Comparison of ENCODE assay signal across 8 cellular contexts in genomic region chr1:244603498-244603897, GRCh38. TPM values are rescaled to one million over a fixed set of nuclear protein-coding genes. Genes with fewer than 3 reads are reported as not detected.
DNase-seq lines count a peak whose midpoint lies in the region; ATAC-seq and TF ChIP-seq lines count a peak whose summit lies in the region.

No MANE protein-coding gene starts in this region.

- POLR2A ChIA-PET in BJ (lab: Charles Lee): no interaction called here
- POLR2A ChIA-PET in Panc1 (lab: Charles Lee): interaction anchor here (0.6 kb wide), 1 partner anchor 18 kb away, joined by 4 read pairs; no protein-coding TSS in a partner anchor
- POLR2A ChIA-PET in activated CD4-positive, alpha-beta memory T cell treated with anti-CD3 and anti-CD28 coated beads for 36 hours (lab: Charles Lee): no interaction called here

- H3K27ac Mint-ChIP-seq in activated CD4-positive, alpha-beta memory T cell treated with anti-CD3 and anti-CD28 coated beads for 36 hours: no peak overlapping the region

- DNase-seq in BJ (ENCODE audit: low read depth) (no peak), HCEC 1CT (peak; percentile 45), Panc1 (ENCODE audit: low read depth, low spot score) (no peak), epithelial cell of proximal tubule (ENCODE audit: low read depth) (no peak), prostate gland (ENCODE audit: low spot score) (no peak)
- no peak for DNase-seq in activated CD4-positive, alpha-beta memory T cell treated with anti-CD3 and anti-CD28 coated beads for 36 hours

- H3K36me3 ChIP-seq in BJ (ENCODE audit: control insufficient read depth, insufficient read depth, low read length) (no peaks in the 10 kb centered on the region), Panc1 (ENCODE audit: control insufficient read depth, insufficient read depth, low read length) (no peaks in the 10 kb centered on the region), prostate gland (no peaks in the 10 kb centered on the region)

- H3K9me3 ChIP-seq in Panc1 (ENCODE audit: control insufficient read depth, insufficient read depth, low read depth, low read length): no peaks in the 10 kb centered on the region
- no peaks in the 10 kb centered on the region for H3K9me3 ChIP-seq in prostate gland

- H3K36me3 Mint-ChIP-seq in activated CD4-positive, alpha-beta memory T cell treated with anti-CD3 and anti-CD28 coated beads for 36 hours: no peaks in the 10 kb centered on the region

- H3K9me3 Mint-ChIP-seq in activated CD4-positive, alpha-beta memory T cell treated with anti-CD3 and anti-CD28 coated beads for 36 hours: no peaks in the 10 kb centered on the region

- H3K4me1 ChIP-seq in Panc1 (ENCODE audit: control insufficient read depth, insufficient read depth, low read length): peaks cover 5% of the 10 kb centered on the region; the same call in 1 of the 2 replicates
- H3K4me1 ChIP-seq in prostate gland (replicated peaks): no peaks in the 10 kb centered on the region

- H3K27me3 ChIP-seq in BJ (ENCODE audit: control insufficient read depth, insufficient read depth, low read length) (no peaks in the 10 kb centered on the region), Panc1 (ENCODE audit: control insufficient read depth, insufficient read depth, low read length) (no peaks in the 10 kb centered on the region), prostate gland (replicated peaks; ENCODE audit: insufficient read depth) (no peaks in the 10 kb centered on the region)

- no TSS peak for BruUV-seq in Panc1 (replicated peaks; lab: Mats Ljungman, UMichigan)

- ATAC-seq in Panc1 (no peak), GM21390 (IDR thresholded peaks at IDR 0.05; ENCODE audit: unreplicated experiment) (no peak), GM21576 (IDR thresholded peaks at IDR 0.05; ENCODE audit: unreplicated experiment) (no peak)

- no peak for TF ChIP-seq POLR2A in prostate gland (IDR thresholded peaks at IDR 0.05)

- no peak overlapping the region for H3K4me3 ChIP-seq in BJ (ENCODE audit: low read depth, low read length)
- H3K4me3 ChIP-seq in Panc1 (ENCODE audit: low read depth in 2 of 2, low read length in 2 of 2): no peak overlapping the region
- no peak overlapping the region for H3K4me3 ChIP-seq in epithelial cell of proximal tubule (ENCODE audit: low read depth, low read length)
- H3K4me3 ChIP-seq in prostate gland: no peak overlapping the region

- in situ Hi-C loops in Panc1 (cut with HindIII; ENCODE audit: low pct_unique_long_range_greater_than_20kb, low sequenced_read_pairs): no loop called here

- peaks cover 4% of the 10 kb centered on the region for H3K27me3 Mint-ChIP-seq in activated CD4-positive, alpha-beta memory T cell treated with anti-CD3 and anti-CD28 coated beads for 36 hours

- H3K27ac ChIP-seq in Panc1 (ENCODE audit: low read length): no peak overlapping the region
- no peak overlapping the region for H3K27ac ChIP-seq in prostate gland

- CTCF ChIA-PET in BJ (lab: Yijun Ruan, JAX) (interaction anchor here (0.6 to 3.4 kb wide), 17 partner anchors 8 to 1998 kb away, joined by 3 to 94 read pairs (median 4); partner anchors contain the start of gene COX20), Panc1 (lab: Charles Lee) (interaction anchor here (0.7 to 1.0 kb wide), 3 partner anchors 23 to 193 kb away, joined by 3 to 7 read pairs (median 3); no protein-coding TSS in a partner anchor)
- CTCF ChIA-PET in activated CD4-positive, alpha-beta memory T cell treated with anti-CD3 and anti-CD28 coated beads for 36 hours (lab: Charles Lee): interaction anchor here (0.6 to 4.9 kb wide), 23 partner anchors 13 to 453 kb away, joined by 3 to 172 read pairs (median 5); partner anchors contain the start of gene DESI2

- peaks cover 18% of the 10 kb centered on the region for H3K4me1 Mint-ChIP-seq in activated CD4-positive, alpha-beta memory T cell treated with anti-CD3 and anti-CD28 coated beads for 36 hours (ENCODE audit: low read depth)

- no peak overlapping the region for H3K4me3 Mint-ChIP-seq in activated CD4-positive, alpha-beta memory T cell treated with anti-CD3 and anti-CD28 coated beads for 36 hours

- intact Hi-C loops in Panc1 (cut with micrococcal nuclease; ENCODE audit: unreplicated experiment) (loop anchor here (1.0 kb wide), 1 partner anchor 194 kb away; no protein-coding TSS in a partner anchor), prostate gland (cut with DNase I) (loop anchor here (1.0 to 5.0 kb wide), 3 partner anchors 49 to 439 kb away; partner anchors contain the start of gene DESI2)
- intact Hi-C loops in activated CD4-positive, alpha-beta memory T cell treated with anti-CD3 and anti-CD28 coated beads for 36 hours (cut with micrococcal nuclease): loop anchor here (1.0 to 5.0 kb wide), 3 partner anchors 124 to 439 kb away; no protein-coding TSS in a partner anchor

- TF ChIP-seq CTCF in BJ (IDR thresholded peaks at IDR 0.05; ENCODE audit: insufficient read depth, low read depth, low read length) (peak; percentile 61), Panc1 (IDR thresholded peaks at IDR 0.05) (peak; percentile 79), epithelial cell of proximal tubule (conservative IDR thresholded peaks at IDR 0.05; ENCODE audit: low read depth, low read length) (peak; percentile 68), prostate gland (IDR thresholded peaks at IDR 0.05) (peak; percentile 78 to 97 (median 82))

RNA-seq across cellular contexts. Expression of gene DESI2, which starts 49.4 kb away (rescaled TPM):
- 31.1 and 44.7 TPM in 2 replicates for polyA plus RNA-seq in BJ (2011; rRNA removed)
- polyA minus RNA-seq in BJ (2011; rRNA and poly(A)+ RNA removed): 22.6 and 27.6 TPM in 2 replicates
- 53.9 TPM for total RNA-seq in Panc1 (2021; ENCODE audit: unreplicated experiment)
- polyA plus RNA-seq in Panc1 (2012; ENCODE audit: insufficient read length): 22.1 TPM
- 32.2 and 40.4 TPM in 2 replicates for total RNA-seq in epithelial cell of proximal tubule
- total RNA-seq in prostate gland: 10 to 100 TPM; 25.3 to 30.6 TPM
- 10 to 100 TPM; 24.8 to 25.6 TPM for total RNA-seq in activated CD4-positive, alpha-beta memory T cell treated with anti-CD3 and anti-CD28 coated beads for 36 hours
